2 cellular contexts compared by ENCODE assay signal in the genomic region with DNA sequence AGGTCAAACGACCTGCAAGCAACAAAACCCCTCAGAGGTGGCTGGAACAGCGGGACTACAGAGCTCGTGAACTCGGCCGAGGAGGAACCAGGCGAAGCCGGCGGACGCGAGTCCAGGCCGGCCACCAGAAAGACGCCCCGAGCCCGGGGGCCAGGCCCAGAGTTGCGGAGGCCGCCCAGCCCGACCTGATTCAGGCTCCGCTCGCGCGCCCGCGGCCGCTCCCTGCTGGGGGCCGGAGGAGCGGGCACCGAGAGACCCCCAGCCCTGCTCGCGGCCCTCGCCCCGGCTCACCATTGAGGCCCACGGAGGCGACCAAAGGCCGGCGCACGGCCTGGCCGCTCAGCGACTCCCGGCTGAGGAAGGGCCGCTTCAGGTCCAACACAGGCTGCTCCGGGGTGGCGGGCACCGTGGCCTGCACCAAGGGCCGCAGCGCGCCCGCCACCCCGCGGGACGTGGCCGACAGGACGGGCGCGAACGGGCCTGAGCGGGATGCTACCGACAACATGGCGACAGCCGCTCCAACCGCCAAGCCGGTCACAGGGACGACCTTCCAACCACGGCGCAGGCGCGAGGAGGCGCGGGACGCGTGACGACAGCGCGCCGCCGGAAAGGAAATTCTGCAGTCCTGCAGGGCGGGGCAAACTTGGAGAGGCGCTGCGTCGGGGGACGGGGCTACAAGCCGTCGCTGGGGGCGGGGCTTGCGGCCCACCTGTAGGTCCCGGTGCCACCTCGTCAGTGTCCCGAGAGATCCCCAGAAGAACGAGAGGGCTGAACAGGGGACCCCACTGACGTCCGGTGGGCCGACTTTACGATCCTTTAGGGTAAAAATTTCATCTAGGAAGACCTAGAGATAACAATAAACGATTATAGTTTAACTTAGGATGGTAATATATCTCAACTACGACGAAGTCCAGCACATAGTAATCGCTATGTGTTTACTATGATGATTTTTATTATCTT.
A peak's percentile ranks its signal among the peaks of the same experiment; 100 is the strongest.
TF ChIP-seq lines count a peak whose summit lies in the region.

UQCRFS1 (minus strand) TSS at position 538 of the 960 bp plus-strand sequence; CDS start at position 505, 33 bp downstream.

TF ChIP-seq in HEK293, 187 proteins besides CTCF, POLR2A, EP300 and RAD21 (continued from another document and continues in another):
- TF ChIP-seq ZNF341 (tag by site-specific recombination; IDR thresholded peaks at IDR 0.05; ENCODE audit: low read depth): 0 out of 2 replicates have a peak, but pooled peaks have one; percentile 0
- no peak for TF ChIP-seq ZNF114 (tag by site-specific recombination; IDR thresholded peaks at IDR 0.05)
- no peak for TF ChIP-seq GLI4 (tag by site-specific recombination; IDR thresholded peaks at IDR 0.05)
- no peak for TF ChIP-seq ZNF513 (tag by site-specific recombination; IDR thresholded peaks at IDR 0.05)
- TF ChIP-seq GFI1B (tag by site-specific recombination; IDR thresholded peaks at IDR 0.05): no peak
- no peak for TF ChIP-seq ZNF449 (tag by site-specific recombination; IDR thresholded peaks at IDR 0.05)
- TF ChIP-seq, protein P1, sequence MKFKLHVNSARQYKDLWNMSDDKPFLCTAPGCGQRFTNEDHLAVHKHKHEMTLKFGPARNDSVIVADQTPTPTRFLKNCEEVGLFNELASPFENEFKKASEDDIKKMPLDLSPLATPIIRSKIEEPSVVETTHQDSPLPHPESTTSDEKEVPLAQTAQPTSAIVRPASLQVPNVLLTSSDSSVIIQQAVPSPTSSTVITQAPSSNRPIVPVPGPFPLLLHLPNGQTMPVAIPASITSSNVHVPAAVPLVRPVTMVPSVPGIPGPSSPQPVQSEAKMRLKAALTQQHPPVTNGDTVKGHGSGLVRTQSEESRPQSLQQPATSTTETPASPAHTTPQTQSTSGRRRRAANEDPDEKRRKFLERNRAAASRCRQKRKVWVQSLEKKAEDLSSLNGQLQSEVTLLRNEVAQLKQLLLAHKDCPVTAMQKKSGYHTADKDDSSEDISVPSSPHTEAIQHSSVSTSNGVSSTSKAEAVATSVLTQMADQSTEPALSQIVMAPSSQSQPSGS (tag by site-specific recombination; IDR thresholded peaks at IDR 0.05; ENCODE audit: low read depth): peak; percentile 21; the same call in 1 of the 2 replicates
- peak; percentile 21; the same call in 1 of the 2 replicates for TF ChIP-seq ZNF121 (tag by site-specific recombination; IDR thresholded peaks at IDR 0.05)
- peak; percentile 48; the same call in 1 of the 2 replicates for TF ChIP-seq ZNF677 (tag by site-specific recombination; IDR thresholded peaks at IDR 0.05)
- peak; percentile 19; the same call in 1 of the 2 replicates for TF ChIP-seq ZNF398 (tag by site-specific recombination; IDR thresholded peaks at IDR 0.05)
- peak; percentile 93 for TF ChIP-seq YY1 (tag by site-specific recombination; IDR thresholded peaks at IDR 0.05)
- TF ChIP-seq SALL2 (tag by site-specific recombination; IDR thresholded peaks at IDR 0.05; ENCODE audit: borderline replicate concordance): peak; percentile 70; the same call in 1 of the 2 replicates
- TF ChIP-seq ZNF561 (tag by site-specific recombination; IDR thresholded peaks at IDR 0.05; ENCODE audit: borderline replicate concordance): peak; percentile 80; the same call in 1 of the 2 replicates
- peak; percentile 88 for TF ChIP-seq ZSCAN30 (tag by site-specific recombination; IDR thresholded peaks at IDR 0.05)
- no peak for TF ChIP-seq ZNF362 (tag by site-specific recombination; IDR thresholded peaks at IDR 0.05)
- TF ChIP-seq OVOL3 (tag by site-specific recombination; IDR thresholded peaks at IDR 0.05): 0 out of 2 replicates have a peak, but pooled peaks have one; percentile 43

TF ChIP-seq in neural cell, 6 proteins besides CTCF, POLR2A, EP300 and RAD21 (continued from another document):
- no peak for TF ChIP-seq EZH2 (IDR thresholded peaks at IDR 0.05; ENCODE audit: borderline replicate concordance, insufficient read depth, low read length, poor library complexity, severe bottlenecking)
- peak; percentile 91 for TF ChIP-seq POLR2AphosphoS5 (IDR thresholded peaks at IDR 0.05)
- peak; percentile 32 for TF ChIP-seq SMC3 (conservative IDR thresholded peaks at IDR 0.05; ENCODE audit: poor library complexity)
- peak; percentile 31 for TF ChIP-seq TAF1 (IDR thresholded peaks at IDR 0.05; ENCODE audit: low read depth)
TF ChIP-seq in neural cell: peak in this region for 5.
